8 cellular contexts compared by ENCODE assay signal in genomic region chr3:159031280-159031679, GRCh38. TPM values are rescaled to one million over a fixed set of nuclear protein-coding genes. Genes with fewer than 3 reads are reported as not detected.
"Had no signal": no experiment of that assay in that cellular context is flagged by ENCODE, and none has a peak within 500 bp of the region (broad histone marks: within the 10 kb centered on the region; RNA-seq: fewer than 3 reads in every experiment).

No MANE protein-coding gene starts in this region.

- H3K4me3 ChIP-seq: K562 had no signal

- H3K36me3 Mint-ChIP-seq: IgD-negative memory B cell had no signal

- H3K4me1 Mint-ChIP-seq: IgD-negative memory B cell had no signal

- H3K4me3 Mint-ChIP-seq: IgD-negative memory B cell had no signal

- DNase-seq: IMR-90, KBM-7, KG1 had no signal

- H3K27ac Mint-ChIP-seq: IgD-negative memory B cell had no signal

- H3K27ac ChIP-seq: HL-60 had no signal

RNA-seq across cellular contexts. Expression of gene IQCJ, which starts 37.8 kb away (rescaled TPM):
- total RNA-seq: HepG2, HT-29, IMR-90, K562 had no signal
